ENCODE assay signal across 15 cellular contexts in the genomic region with DNA sequence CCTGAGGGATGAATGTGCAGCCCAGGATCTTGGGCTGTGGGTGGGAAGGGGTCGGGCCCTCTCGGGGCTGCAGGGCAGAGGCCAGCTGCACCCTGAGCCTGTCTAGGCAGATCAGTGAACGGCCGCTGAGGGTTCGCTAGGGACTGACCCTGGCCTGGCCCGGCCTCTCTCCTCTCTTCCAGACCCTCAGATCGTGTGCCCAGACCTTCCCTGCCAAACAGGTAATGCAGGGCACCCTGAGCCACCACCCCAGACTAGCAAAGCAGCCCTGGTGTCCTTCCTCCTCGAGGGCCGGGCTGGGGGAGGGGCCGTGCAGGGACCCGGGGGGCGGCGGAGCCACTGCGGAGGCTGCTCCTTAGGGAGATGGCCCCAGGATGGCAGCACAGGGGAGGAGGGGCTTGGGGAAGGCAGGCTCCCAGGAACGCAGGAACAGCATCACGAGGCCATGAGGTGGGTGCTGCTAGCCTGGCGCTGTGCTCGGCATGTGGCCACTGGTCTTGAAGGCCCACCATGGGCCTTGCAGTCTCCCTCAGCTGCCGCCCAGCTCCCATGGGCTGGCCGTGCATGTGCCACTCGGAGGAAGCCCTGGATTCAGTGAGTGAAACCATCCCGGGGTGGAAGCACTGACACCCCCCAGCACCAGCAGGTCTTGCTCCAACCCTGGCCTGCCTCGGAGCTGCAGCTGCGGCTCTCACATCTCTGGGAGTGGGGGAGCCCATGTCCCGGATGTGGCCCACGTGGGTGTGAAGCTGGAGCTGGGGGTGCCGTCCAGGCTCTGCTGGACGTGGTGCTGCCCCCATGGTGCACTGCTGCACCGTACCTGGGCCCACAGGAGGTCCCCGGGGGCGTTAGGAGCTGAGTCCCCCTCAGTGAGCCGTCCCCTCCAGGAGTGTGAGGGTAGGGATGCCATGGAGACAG. TPM values are rescaled to one million over a fixed set of nuclear protein-coding genes. Genes with fewer than 3 reads are reported as not detected.
DNase-seq lines count a peak whose midpoint lies in the region; ATAC-seq, FAIRE-seq and TF ChIP-seq lines count a peak whose summit lies in the region.
"Had no signal": no experiment of that assay in that cellular context is flagged by ENCODE, and none has a peak within 500 bp of the region (broad histone marks: within the 10 kb centered on the region; RNA-seq: fewer than 3 reads in every experiment).

No MANE protein-coding gene starts in this region.

- no peak for FAIRE-seq in GM12892 (lab: Jason Lieb, UNC)
- FAIRE-seq: astrocyte, GM12891 had no signal

- ATAC-seq in left ventricle myocardium superior = no peak
- ATAC-seq: activated CD4-positive, CD25-positive, alpha-beta regulatory T cell treated with anti-CD3 and anti-CD28 coated beads, Interleukin-2, amount 50 U/mL, for 24 hours had no signal

- DNase-seq in GM12892 (ENCODE audit: insufficient read length) = peak; percentile 29
- DNase-seq in activated CD8-positive, alpha-beta memory T cell treated with anti-CD3 and anti-CD28 coated beads, Interleukin-2, amount 50 U/mL, for 4 hours = peak; percentile 11
- peak; percentile 30 for DNase-seq in left ventricle myocardium superior
- peak in 8 of 10 donors; percentile 3 to 73 (median 14) for DNase-seq in posterior cingulate gyrus
- DNase-seq in SIG-M5 treated with dmso at 0.1 percent for 504 hours (lab: John Stamatoyannopoulos, UW; ENCODE audit: unreplicated experiment) = no peak
- no peak for DNase-seq in DMS 273 (lab: John Stamatoyannopoulos, UW; ENCODE audit: unreplicated experiment)
- no peak for DNase-seq in NCI-H1105 (lab: John Stamatoyannopoulos, UW)
- no peak for DNase-seq in cortex of kidney (lab: John Stamatoyannopoulos, UW)
- DNase-seq: NCI-H1092 treated with DMSO at 0.1 percent for 48 hours; NCI-H446; retina; stimulated activated naive CD4-positive, alpha-beta T cell treated with Interleukin-2 at 50 U/mL for 16 hours had no signal

- intact Hi-C loops in left ventricle myocardium superior (cut with micrococcal nuclease) (no loop called here), posterior cingulate gyrus (cut with DNase I) (no loop called here)

- no peak for TF ChIP-seq POLR2A in GM12892 (IDR thresholded peaks at IDR 0.05; ENCODE audit: low read depth, low read length)

RNA-seq across cellular contexts. Expression of a gene that starts 28.7 kb away (rescaled TPM):
- polyA plus RNA-seq in GM12892 (2012; ENCODE audit: missing spikeins) = 0.28 TPM
- total RNA-seq in left ventricle myocardium superior = 196 TPM

RNA-seq across cellular contexts. Expression of a gene that starts 28.8 kb away (rescaled TPM):
- polyA plus RNA-seq in GM12892 (2012; ENCODE audit: missing spikeins) = 1.3 TPM
- total RNA-seq in left ventricle myocardium superior = 1.5 TPM

RNA-seq across cellular contexts. Expression of a gene that starts 57.7 kb away (rescaled TPM):
- 3.8 TPM for polyA plus RNA-seq in GM12892 (2012; ENCODE audit: missing spikeins)
- total RNA-seq in left ventricle myocardium superior = 12.0 TPM

Comparison
In these comparisons a context has a peak if more than half of its experiments do, and no peak if none do; other contexts are left out.
1. DNase-seq: peak in GM12892 (single experiment), activated CD8-positive, alpha-beta memory T cell treated with anti-CD3 and anti-CD28 coated beads, Interleukin-2, amount 50 U/mL, for 4 hours (single experiment), left ventricle myocardium superior (single experiment) and posterior cingulate gyrus (8 of 10); none in SIG-M5 treated with dmso at 0.1 percent for 504 hours (single experiment), DMS 273 (single experiment), NCI-H1105 (single experiment) and cortex of kidney (single experiment).